In the genomic region with DNA sequence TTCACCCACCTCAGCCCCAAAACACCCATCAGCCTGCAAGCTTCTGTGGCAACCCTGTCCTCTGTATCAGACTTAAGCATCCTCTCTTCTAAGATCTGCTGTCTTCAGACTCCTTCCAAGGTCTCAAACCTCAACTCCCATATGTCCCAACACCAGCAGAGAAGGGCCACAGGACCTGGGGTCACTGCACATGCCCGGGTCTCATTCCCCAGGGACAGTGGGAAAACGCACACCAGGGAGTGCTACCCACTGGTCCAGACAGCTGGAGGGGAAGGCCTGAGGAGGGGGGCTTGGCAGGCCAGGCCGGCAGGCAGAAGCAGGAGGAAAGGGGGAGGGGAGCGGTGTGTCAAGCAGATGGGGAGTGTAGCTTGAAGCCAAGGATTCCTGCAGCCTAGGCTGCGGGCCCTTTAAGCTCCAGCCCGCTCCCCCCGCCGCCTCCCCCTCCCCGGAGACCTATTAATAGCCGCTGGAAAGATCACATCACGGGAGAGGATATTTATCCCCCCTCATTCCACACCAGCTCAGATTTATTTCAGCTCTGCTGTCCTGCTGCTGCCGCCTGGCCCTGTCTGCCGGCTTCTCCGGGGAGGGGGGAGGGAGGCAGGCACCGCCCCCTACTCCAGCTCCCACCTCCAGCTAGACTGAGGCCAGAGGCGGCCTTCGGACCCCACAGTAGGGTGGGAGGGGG, we compare ENCODE assay signal across 8 cellular contexts. TPM values are rescaled to one million over a fixed set of nuclear protein-coding genes. Genes with fewer than 3 reads are reported as not detected.
DNase-seq lines count a peak whose midpoint lies in the region; ATAC-seq and TF ChIP-seq lines count a peak whose summit lies in the region.

No MANE protein-coding gene starts in this region.

- POLR2A ChIA-PET in MCF 10A (lab: Yijun Ruan, JAX) = interaction anchor here (0.6 to 4.5 kb wide), 9 partner anchors 34 to 749 kb away, joined by 3 to 56 read pairs (median 3); a partner anchor contains a TSS

- TF ChIP-seq CTCF in MCF 10A (IDR thresholded peaks at IDR 0.05; ENCODE audit: unreplicated experiment) = no peak

- H3K4me3 ChIP-seq in skeletal muscle satellite cell (ENCODE audit: low read length) = peak overlapping the region; percentile 68

- H3K9me3 ChIP-seq in skeletal muscle satellite cell (replicated peaks; ENCODE audit: low read length) = no peaks in the 10 kb centered on the region

- H3K27me3 Mint-ChIP-seq in MCF 10A (ENCODE audit: insufficient read depth, unreplicated experiment) = no peaks in the 10 kb centered on the region

- CTCF ChIA-PET in MCF 10A (lab: Yijun Ruan, JAX) = interaction anchor here (0.6 to 1.8 kb wide), 13 partner anchors 8 to 436 kb away, joined by 3 to 7 read pairs (median 4); a partner anchor contains a TSS

- peak overlapping the region; percentile 79 for H3K4me3 Mint-ChIP-seq in MCF 10A (ENCODE audit: unreplicated experiment)

- peaks cover 50% of the 10 kb centered on the region for H3K36me3 Mint-ChIP-seq in MCF 10A (ENCODE audit: insufficient read depth, unreplicated experiment)

- H3K4me1 Mint-ChIP-seq in MCF 10A (ENCODE audit: insufficient read depth, unreplicated experiment) = peaks cover 52% of the 10 kb centered on the region

- H3K4me2 ChIP-seq in skeletal muscle satellite cell (ENCODE audit: low read length) = peak overlapping the region; percentile 91

- no peaks in the 10 kb centered on the region for H3K9me3 Mint-ChIP-seq in MCF 10A (ENCODE audit: unreplicated experiment)

- no peaks in the 10 kb centered on the region for H3K27me3 ChIP-seq in skeletal muscle satellite cell (ENCODE audit: control insufficient read depth, insufficient read depth, low read length)

- no TSS peak for BruUV-seq in MCF 10A (replicated peaks; lab: Mats Ljungman, UMichigan)

- DNase-seq in DMS79 (lab: John Stamatoyannopoulos, UW) = peak; percentile 35
- DNase-seq in NCI-H2171 (lab: John Stamatoyannopoulos, UW) = peak; percentile 82
- DNase-seq in MCF 10A (ENCODE audit: unreplicated experiment) = peak; percentile 48
- peak; percentile 65 for DNase-seq in iPS-NIHi7 (ENCODE audit: extremely low spot score)

- H3K4me1 ChIP-seq in skeletal muscle satellite cell (ENCODE audit: control insufficient read depth, insufficient read depth, low read length) = peaks cover 62% of the 10 kb centered on the region

- peak overlapping the region; percentile 78 for H3K27ac Mint-ChIP-seq in MCF 10A (ENCODE audit: low read depth, unreplicated experiment)

- intact Hi-C loops in MCF 10A (cut with micrococcal nuclease) = loop anchor here (5.0 kb wide), 1 partner anchor 117 kb away; a partner anchor contains a TSS

- peaks cover 23% of the 10 kb centered on the region for H3K36me3 ChIP-seq in skeletal muscle satellite cell (ENCODE audit: insufficient read depth, low read length)

- TF ChIP-seq POLR2A in GM18505 (IDR thresholded peaks at IDR 0.05; ENCODE audit: borderline replicate concordance, extremely low read depth, insufficient read depth, insufficient read length) = no peak

- H3K9ac ChIP-seq in skeletal muscle satellite cell (ENCODE audit: low read depth, low read length) = peak overlapping the region; percentile 88

- ATAC-seq in HG02642 (IDR thresholded peaks at IDR 0.05; ENCODE audit: poor library complexity, unreplicated experiment) (no peak), GM18505 (IDR thresholded peaks at IDR 0.05; ENCODE audit: unreplicated experiment) (no peak), GM21529 (IDR thresholded peaks at IDR 0.05; ENCODE audit: unreplicated experiment) (no peak)

RNA-seq across cellular contexts. Expression of a gene that starts 16.7 kb away (rescaled TPM):
- 91.6 and 121 TPM in 2 replicates for total RNA-seq in MCF 10A (2022)
- total RNA-seq in skeletal muscle satellite cell (2012; rRNA removed) = 22.3 and 25.1 TPM in 2 replicates

RNA-seq across cellular contexts. Expression of a gene that starts 25.4 kb away (rescaled TPM):
- total RNA-seq in MCF 10A (2022) = not detected in 2 replicates
- total RNA-seq in skeletal muscle satellite cell (2012; rRNA removed) = not detected in 2 replicates

RNA-seq across cellular contexts. Expression of a gene that starts 47.0 kb away (rescaled TPM):
- not detected in 2 replicates for total RNA-seq in MCF 10A (2022)
- total RNA-seq in skeletal muscle satellite cell (2012; rRNA removed) = not detected in 2 replicates
